Comparison of ENCODE assay signal across 14 cellular contexts in genomic region chr15:66622677-66623076, GRCh38. TPM values are rescaled to one million over a fixed set of nuclear protein-coding genes. Genes with fewer than 3 reads are reported as not detected.
DNase-seq lines count a peak whose midpoint lies in the region; ATAC-seq and TF ChIP-seq lines count a peak whose summit lies in the region.
"Had no signal": no experiment of that assay in that cellular context is flagged by ENCODE, and none has a peak within 500 bp of the region (broad histone marks: within the 10 kb centered on the region; RNA-seq: fewer than 3 reads in every experiment).

No MANE protein-coding gene starts in this region.

- H3K36me3 ChIP-seq in HUES48 (ENCODE audit: control insufficient read depth, insufficient read depth, low read length) (no peaks in the 10 kb centered on the region), endodermal cell (ENCODE audit: control insufficient read depth, insufficient read depth, low read length) (no peaks in the 10 kb centered on the region), Karpas-422 (ENCODE audit: insufficient read depth, low read length) (no peaks in the 10 kb centered on the region)

- CTCF ChIA-PET in AG04450 (lab: Charles Lee): interaction anchor here (0.9 to 4.1 kb wide), 2 partner anchors 75 to 230 kb away, joined by 3 to 26 read pairs; no protein-coding TSS in a partner anchor

- no peak for ATAC-seq in stimulated activated memory B cell treated with anti-CD40 and anti-IgM and Interleukin-4, amounts not matched to agents 10 μg/mL and 1 μg/mL and 100 μg/mL, for 72 hours
- no peak for ATAC-seq in effector memory CD8-positive, alpha-beta T cell (replicated peaks)
- ATAC-seq: foreskin keratinocyte had no signal

- 37 to 43% methylated on average over 3 of the region's 3 CpGs for WGBS in endodermal cell (ENCODE audit: insufficient coverage in 1 of 2, insufficient read length in 1 of 2), 2 experiments

- no peak for TF ChIP-seq CTCF in AG04450 (IDR thresholded peaks at IDR 0.05; ENCODE audit: low read depth, low read length)
- TF ChIP-seq CTCF in endodermal cell (conservative IDR thresholded peaks at IDR 0.05): no peak
- TF ChIP-seq CTCF in nephron (IDR thresholded peaks at IDR 0.05; ENCODE audit: unreplicated experiment in 3 of 3): no peak

- H3K4me3 ChIP-seq in AG04450 (ENCODE audit: low read depth, low read length) (no peak overlapping the region), HUES48 (ENCODE audit: low read depth, low read length) (no peak overlapping the region), endodermal cell (ENCODE audit: low read length) (no peak overlapping the region), Karpas-422 (ENCODE audit: low read length) (no peak overlapping the region)

- H3K79me2 ChIP-seq in Karpas-422 (ENCODE audit: low read length): no peaks in the 10 kb centered on the region

- H3K9ac ChIP-seq in HUES48 (ENCODE audit: low read depth, low read length): no peak overlapping the region
- no peak overlapping the region for H3K9ac ChIP-seq in endodermal cell (ENCODE audit: extremely low read depth, low read length, poor library complexity, severe bottlenecking)
- H3K9ac ChIP-seq in Karpas-422 (ENCODE audit: low read length): no peak overlapping the region

- no peak for DNase-seq in AG04450 (ENCODE audit: low read depth, low spot score)
- peak; percentile 67 for DNase-seq in endodermal cell
- DNase-seq in stimulated activated CD4-positive, alpha-beta T cell treated with anti-CD3 and anti-CD28 coated beads, Interleukin-12 subunit alpha, Interleukin-12 subunit beta, amount 100 ng/mL, for 4 hours: no peak
- no peak for DNase-seq in effector memory CD8-positive, alpha-beta T cell
- no peak for DNase-seq in Karpas-422
- DNase-seq: foreskin keratinocyte; stimulated activated CD4-positive, alpha-beta T cell treated with anti-CD3 and anti-CD28 coated beads, Interleukin-1b, Interleukin-23, amount 100 ng/mL, for 48 hours had no signal

- no peaks in the 10 kb centered on the region for H3K27me3 Mint-ChIP-seq in endodermal cell (ENCODE audit: insufficient read depth)
- H3K27me3 Mint-ChIP-seq in nephron (ENCODE audit: low read depth): peaks cover 16% of the 10 kb centered on the region
- peaks cover 37% of the 10 kb centered on the region for H3K27me3 Mint-ChIP-seq in stimulated activated memory B cell treated with anti-CD40 and anti-IgM and Interleukin-4, amounts not matched to agents 10 μg/mL and 1 μg/mL and 100 μg/mL, for 72 hours
- peaks cover 28 to 47% of the 10 kb centered on the region in 2 donors for H3K27me3 Mint-ChIP-seq in effector memory CD8-positive, alpha-beta T cell

- H3K27ac Mint-ChIP-seq in endodermal cell (peak overlapping the region; percentile 92), nephron (peak overlapping the region; percentile 71 to 97 (median 93))
- no peak overlapping the region for H3K27ac Mint-ChIP-seq in stimulated activated memory B cell treated with anti-CD40 and anti-IgM and Interleukin-4, amounts not matched to agents 10 μg/mL and 1 μg/mL and 100 μg/mL, for 72 hours
- no peak overlapping the region for H3K27ac Mint-ChIP-seq in effector memory CD8-positive, alpha-beta T cell
- H3K27ac Mint-ChIP-seq: activated naive CD4-positive, alpha-beta T cell treated with anti-CD3 and anti-CD28 coated beads, Interleukin-2, amount 50 U/mL, for 24 hours; IgD-negative memory B cell had no signal

- H4K20me1 ChIP-seq in Karpas-422 (ENCODE audit: insufficient read depth, low read depth, low read length): no peaks in the 10 kb centered on the region

- H2AFZ ChIP-seq in Karpas-422 (ENCODE audit: low read length): no peak overlapping the region

- POLR2A ChIA-PET in AG04450 (lab: Yijun Ruan, JAX): no interaction called here

- H3K9me3 ChIP-seq in AG04450 (ENCODE audit: control insufficient read depth, insufficient read depth, low read length): no peaks in the 10 kb centered on the region; the same call in 1 of the 2 replicates
- H3K9me3 ChIP-seq in HUES48 (ENCODE audit: control insufficient read depth, insufficient read depth, low read length): no peaks in the 10 kb centered on the region
- H3K9me3 ChIP-seq in endodermal cell (ENCODE audit: control insufficient read depth, low read length): no peaks in the 10 kb centered on the region
- no peaks in the 10 kb centered on the region for H3K9me3 ChIP-seq in Karpas-422 (ENCODE audit: low read length)

- H3K27ac ChIP-seq in AG04450 (ENCODE audit: low read depth, low read length) (peak overlapping the region; percentile 21), HUES48 (ENCODE audit: low read depth, low read length) (peak overlapping the region; percentile 39), endodermal cell (ENCODE audit: low read depth, low read length) (peak overlapping the region; percentile 5), Karpas-422 (ENCODE audit: low read length) (no peak overlapping the region)
- H3K27ac ChIP-seq: foreskin keratinocyte, VCaP had no signal

- H3K4me1 Mint-ChIP-seq in endodermal cell (peaks cover 34% of the 10 kb centered on the region), nephron (peaks cover 33% of the 10 kb centered on the region)
- peaks cover 1% of the 10 kb centered on the region for H3K4me1 Mint-ChIP-seq in stimulated activated memory B cell treated with anti-CD40 and anti-IgM and Interleukin-4, amounts not matched to agents 10 μg/mL and 1 μg/mL and 100 μg/mL, for 72 hours
- no peaks in the 10 kb centered on the region for H3K4me1 Mint-ChIP-seq in effector memory CD8-positive, alpha-beta T cell (ENCODE audit: low read depth in 2 of 2)
- H3K4me1 Mint-ChIP-seq: activated naive CD4-positive, alpha-beta T cell treated with anti-CD3 and anti-CD28 coated beads, Interleukin-2, amount 50 U/mL, for 24 hours had no signal

- H3K9me3 Mint-ChIP-seq in endodermal cell (no peaks in the 10 kb centered on the region), nephron (no peaks in the 10 kb centered on the region)
- no peaks in the 10 kb centered on the region for H3K9me3 Mint-ChIP-seq in stimulated activated memory B cell treated with anti-CD40 and anti-IgM and Interleukin-4, amounts not matched to agents 10 μg/mL and 1 μg/mL and 100 μg/mL, for 72 hours
- H3K9me3 Mint-ChIP-seq in effector memory CD8-positive, alpha-beta T cell: no peaks in the 10 kb centered on the region
- H3K9me3 Mint-ChIP-seq: activated naive CD4-positive, alpha-beta T cell treated with anti-CD3 and anti-CD28 coated beads, Interleukin-2, amount 50 U/mL, for 24 hours; IgD-negative memory B cell had no signal

- H3K27me3 ChIP-seq in AG04450 (ENCODE audit: control insufficient read depth, insufficient read depth, low read length): no peaks in the 10 kb centered on the region
- H3K27me3 ChIP-seq in HUES48 (ENCODE audit: control insufficient read depth, insufficient read depth, low read length): peaks cover 13% of the 10 kb centered on the region; the same call in 1 of the 2 replicates
- no peaks in the 10 kb centered on the region for H3K27me3 ChIP-seq in endodermal cell (ENCODE audit: control insufficient read depth, insufficient read depth, low read length, poor library complexity, severe bottlenecking)
- no peaks in the 10 kb centered on the region for H3K27me3 ChIP-seq in Karpas-422 (ENCODE audit: low read length)

- H3K9me2 ChIP-seq in Karpas-422 (replicated peaks; ENCODE audit: insufficient read depth, low read length): no peaks in the 10 kb centered on the region

- H3K4me3 Mint-ChIP-seq in endodermal cell (peak overlapping the region; percentile 31), nephron (peak overlapping the region; percentile 31 to 52 (median 52))
- H3K4me3 Mint-ChIP-seq in stimulated activated memory B cell treated with anti-CD40 and anti-IgM and Interleukin-4, amounts not matched to agents 10 μg/mL and 1 μg/mL and 100 μg/mL, for 72 hours: no peak overlapping the region
- H3K4me3 Mint-ChIP-seq in effector memory CD8-positive, alpha-beta T cell: no peak overlapping the region
- H3K4me3 Mint-ChIP-seq: activated naive CD4-positive, alpha-beta T cell treated with anti-CD3 and anti-CD28 coated beads, Interleukin-2, amount 50 U/mL, for 24 hours; IgD-negative memory B cell had no signal

- H3K4me1 ChIP-seq in HUES48 (ENCODE audit: control insufficient read depth, insufficient read depth, low read length): peaks cover 50% of the 10 kb centered on the region
- peaks cover 14% of the 10 kb centered on the region for H3K4me1 ChIP-seq in endodermal cell (ENCODE audit: control insufficient read depth, insufficient read depth, low read length)
- no peaks in the 10 kb centered on the region for H3K4me1 ChIP-seq in Karpas-422 (ENCODE audit: low read length)
- H3K4me1 ChIP-seq: foreskin keratinocyte had no signal

- no peak overlapping the region for H3K4me2 ChIP-seq in Karpas-422 (ENCODE audit: low read depth, low read length, poor library complexity, severe bottlenecking)

- H3K36me3 Mint-ChIP-seq in endodermal cell (ENCODE audit: low read depth) (no peaks in the 10 kb centered on the region), nephron (ENCODE audit: low read depth) (no peaks in the 10 kb centered on the region)
- H3K36me3 Mint-ChIP-seq in stimulated activated memory B cell treated with anti-CD40 and anti-IgM and Interleukin-4, amounts not matched to agents 10 μg/mL and 1 μg/mL and 100 μg/mL, for 72 hours: no peaks in the 10 kb centered on the region
- H3K36me3 Mint-ChIP-seq in effector memory CD8-positive, alpha-beta T cell (ENCODE audit: insufficient read depth): no peaks in the 10 kb centered on the region
- H3K36me3 Mint-ChIP-seq: activated naive CD4-positive, alpha-beta T cell treated with anti-CD3 and anti-CD28 coated beads, Interleukin-2, amount 50 U/mL, for 24 hours had no signal

RNA-seq across cellular contexts. Expression of gene LCTL, which starts 56.9 kb away (rescaled TPM):
- polyA plus RNA-seq in AG04450 (2011; rRNA removed): 6.5 and 7.0 TPM in 2 replicates
- polyA minus RNA-seq in AG04450 (2011; rRNA and poly(A)+ RNA removed): 5.2 and 6.1 TPM in 2 replicates
- under 1 TPM; 0.51 to 0.77 TPM for total RNA-seq in endodermal cell
- 2.2 TPM for polyA plus RNA-seq in endodermal cell (2013, experiment 1 of 2)
- 4.4 TPM for polyA plus RNA-seq in endodermal cell (2013, experiment 2 of 2)
- not detected in 2 replicates for total RNA-seq in Karpas-422 (2014; rRNA removed; shearing (Covaris generic); ENCODE audit: low replicate concordance)
- total RNA-seq: omental fat pad had no signal
- polyA plus RNA-seq: IgD-negative memory B cell had no signal

Comparison
In these comparisons a context has a peak if more than half of its experiments do, and no peak if none do; other contexts are left out.
1. H3K27ac Mint-ChIP-seq: peak in endodermal cell (single experiment) and nephron (3 of 3); none in stimulated activated memory B cell treated with anti-CD40 and anti-IgM and Interleukin-4, amounts not matched to agents 10 μg/mL and 1 μg/mL and 100 μg/mL, for 72 hours (single experiment) and effector memory CD8-positive, alpha-beta T cell (0 of 2).
2. H3K4me3 Mint-ChIP-seq: peak in endodermal cell (single experiment) and nephron (3 of 3); none in stimulated activated memory B cell treated with anti-CD40 and anti-IgM and Interleukin-4, amounts not matched to agents 10 μg/mL and 1 μg/mL and 100 μg/mL, for 72 hours (single experiment) and effector memory CD8-positive, alpha-beta T cell (0 of 2).